27 cellular contexts compared by ENCODE assay signal in genomic region chr1:235802901-235803423, GRCh38.
"Had no signal": no experiment of that assay in that cellular context is flagged by ENCODE, and none has a peak within 500 bp of the region (broad histone marks: within the 10 kb centered on the region; RNA-seq: fewer than 3 reads in every experiment).

No MANE protein-coding gene starts in this region.

- H3K27ac Mint-ChIP-seq: activated CD8-positive, alpha-beta memory T cell treated with anti-CD3 and anti-CD28 coated beads, Interleukin-2, amount 10 ng/mL, durations not matched to agents 7 days and 5 days; activated CD8-positive, alpha-beta T cell treated with anti-CD3 and anti-CD28 coated beads, Interleukin-2, amount 10 ng/mL, durations not matched to agents 7 days and 5 days; activated naive CD4-positive, alpha-beta T cell treated with anti-CD3 and anti-CD28 coated beads, Interleukin-2, amount 50 U/mL, for 24 hours; activated naive CD8-positive, alpha-beta T cell treated with anti-CD3 and anti-CD28 coated beads, Interleukin-2, amount 50 U/mL, for 24 hours; dendritic cell treated with granulocyte-macrophage colony-stimulating factor and Interleukin-4, amounts not matched to agents 40 ng/mL and 50 ng/mL, for 4 days; T-cell; T-helper 2 cell treated with Interferon-gamma antibody and Interleukin-4, amounts not matched to agents 5 μg/mL and 100 μg/mL, for 36 hours had no signal

- H3K4me1 Mint-ChIP-seq: activated naive CD8-positive, alpha-beta T cell treated with anti-CD3 and anti-CD28 coated beads, Interleukin-2, amount 50 U/mL, for 24 hours had no signal

- FAIRE-seq: endometrium had no signal

- H3K4me1 ChIP-seq: esophagus squamous epithelium, parathyroid adenoma, psoas muscle, sigmoid colon, suprapubic skin, tibial artery, upper lobe of right lung had no signal

- H3K27me3 Mint-ChIP-seq: activated CD8-positive, alpha-beta memory T cell treated with anti-CD3 and anti-CD28 coated beads, Interleukin-2, amount 10 ng/mL, durations not matched to agents 7 days and 5 days; activated naive CD4-positive, alpha-beta T cell treated with anti-CD3 and anti-CD28 coated beads, Interleukin-2, amount 50 U/mL, for 24 hours; activated naive CD8-positive, alpha-beta T cell treated with anti-CD3 and anti-CD28 coated beads, Interleukin-2, amount 50 U/mL, for 24 hours; dendritic cell treated with granulocyte-macrophage colony-stimulating factor and Interleukin-4, amounts not matched to agents 40 ng/mL and 50 ng/mL, for 4 days; T-cell had no signal

- H3K4me3 ChIP-seq: esophagus squamous epithelium, psoas muscle, sigmoid colon, smooth muscle cell, suprapubic skin, tibial artery, upper lobe of right lung had no signal

- DNase-seq: activated CD8-positive, alpha-beta memory T cell treated with anti-CD3 and anti-CD28 coated beads, Interleukin-2, amount 10 ng/mL, durations not matched to agents 7 days and 5 days; activated CD8-positive, alpha-beta T cell treated with anti-CD3 and anti-CD28 coated beads, Interleukin-2, amount 10 ng/mL, durations not matched to agents 7 days and 5 days; activated naive CD8-positive, alpha-beta T cell treated with anti-CD3 and anti-CD28 coated beads, Interleukin-2, amount 50 U/mL, for 24 hours; amygdala; caudate nucleus; effector CD8-positive, alpha-beta T cell; esophagus squamous epithelium; foreskin melanocyte; left colon; mammary epithelial cell; nucleus accumbens; psoas muscle; sigmoid colon; stimulated activated CD4-positive, alpha-beta T cell treated with anti-CD3 and anti-CD28 coated beads, Interleukin-1b, Interleukin-23, amount 100 ng/mL, for 48 hours; stimulated activated naive CD4-positive, alpha-beta T cell; T-cell; tibial artery; upper lobe of right lung; WERI-Rb-1 had no signal

- H3K4me3 Mint-ChIP-seq: activated CD8-positive, alpha-beta memory T cell treated with anti-CD3 and anti-CD28 coated beads, Interleukin-2, amount 10 ng/mL, durations not matched to agents 7 days and 5 days; activated CD8-positive, alpha-beta T cell treated with anti-CD3 and anti-CD28 coated beads, Interleukin-2, amount 10 ng/mL, durations not matched to agents 7 days and 5 days; activated naive CD4-positive, alpha-beta T cell treated with anti-CD3 and anti-CD28 coated beads, Interleukin-2, amount 50 U/mL, for 24 hours; activated naive CD8-positive, alpha-beta T cell treated with anti-CD3 and anti-CD28 coated beads, Interleukin-2, amount 50 U/mL, for 24 hours; dendritic cell treated with granulocyte-macrophage colony-stimulating factor and Interleukin-4, amounts not matched to agents 40 ng/mL and 50 ng/mL, for 4 days; T-cell; T-helper 2 cell treated with Interferon-gamma antibody and Interleukin-4, amounts not matched to agents 5 μg/mL and 100 μg/mL, for 36 hours had no signal

- H3K36me3 ChIP-seq: WERI-Rb-1 had no signal

- ATAC-seq: activated CD8-positive, alpha-beta memory T cell treated with anti-CD3 and anti-CD28 coated beads, Interleukin-2, amount 10 ng/mL, durations not matched to agents 7 days and 5 days; activated CD8-positive, alpha-beta T cell treated with anti-CD3 and anti-CD28 coated beads, Interleukin-2, amount 10 ng/mL, durations not matched to agents 7 days and 5 days; activated naive CD8-positive, alpha-beta T cell treated with anti-CD3 and anti-CD28 coated beads, Interleukin-2, amount 50 U/mL, for 24 hours; left colon; psoas muscle; T-cell; upper lobe of right lung had no signal

- H3K9me3 ChIP-seq: esophagus squamous epithelium, psoas muscle, sigmoid colon, suprapubic skin, tibial artery, upper lobe of right lung had no signal

- H3K27ac ChIP-seq: epithelial cell of prostate, esophagus squamous epithelium, parathyroid adenoma, psoas muscle, sigmoid colon, suprapubic skin, tibial artery, upper lobe of right lung, WERI-Rb-1 had no signal

- H3K27me3 ChIP-seq: esophagus squamous epithelium, sigmoid colon, suprapubic skin, tibial artery, upper lobe of right lung had no signal

- H3K9me3 Mint-ChIP-seq: activated naive CD4-positive, alpha-beta T cell treated with anti-CD3 and anti-CD28 coated beads, Interleukin-2, amount 50 U/mL, for 24 hours; activated naive CD8-positive, alpha-beta T cell treated with anti-CD3 and anti-CD28 coated beads, Interleukin-2, amount 50 U/mL, for 24 hours; dendritic cell treated with granulocyte-macrophage colony-stimulating factor and Interleukin-4, amounts not matched to agents 40 ng/mL and 50 ng/mL, for 4 days; T-cell; T-helper 2 cell treated with Interferon-gamma antibody and Interleukin-4, amounts not matched to agents 5 μg/mL and 100 μg/mL, for 36 hours had no signal
